In genomic region chr1:46442317-46443161, GRCh38 we compare ENCODE assay signal across 8 cellular contexts. TPM values are rescaled to one million over a fixed set of nuclear protein-coding genes. Genes with fewer than 3 reads are reported as not detected.
DNase-seq lines count a peak whose midpoint lies in the region; ATAC-seq, FAIRE-seq and TF ChIP-seq lines count a peak whose summit lies in the region.

No MANE protein-coding gene starts in this region.

- peak; percentile 47 to 75 (median 58) for DNase-seq in CD4-positive, alpha-beta T cell
- DNase-seq in RCC 7860 (ENCODE audit: low spot score) (peak; percentile 68), foreskin melanocyte (peak; percentile 58), non-pigmented ciliary epithelial cell (ENCODE audit: low read depth) (peak; percentile 32), substantia nigra (lab: John Stamatoyannopoulos, UW) (peak in 40 of 49 donors; percentile 4 to 74 (median 46))
- DNase-seq in activated effector memory CD4-positive, alpha-beta T cell treated with anti-CD3 and anti-CD28 coated beads, Interleukin-2, amount 50 U/mL, for 16 hours: peak; percentile 88

- H3K4me3 ChIP-seq in HUES48 (ENCODE audit: low read depth, low read length): peak overlapping the region; percentile 66

- ATAC-seq in CD4-positive, alpha-beta T cell (ENCODE audit: poor library complexity): peak; percentile 79
- ATAC-seq in GM19452 (IDR thresholded peaks at IDR 0.05; ENCODE audit: unreplicated experiment): peak; percentile 52

- CTCF ChIA-PET in CD4-positive, alpha-beta T cell (lab: Charles Lee): interaction anchor here (0.5 to 1.0 kb wide), 3 partner anchors 9 to 729 kb away, joined by 3 read pairs; a partner anchor contains a TSS

- no peaks in the 10 kb centered on the region for H3K36me3 Mint-ChIP-seq in CD4-positive, alpha-beta T cell (ENCODE audit: low read depth)

- no peak overlapping the region for H3K27ac ChIP-seq in CD4-positive, alpha-beta T cell (ENCODE audit: low read depth, low read length)
- H3K27ac ChIP-seq in HUES48 (ENCODE audit: low read depth, low read length) (peak overlapping the region; percentile 70), substantia nigra (ENCODE audit: low read depth, low read length, poor library complexity, severe bottlenecking) (no peak overlapping the region)

- intact Hi-C loops in CD4-positive, alpha-beta T cell (cut with DNase I, micrococcal nuclease): loop anchor here (1.0 to 2.0 kb wide), 2 partner anchors 48 to 86 kb away; partner anchors contain the start of gene FAAH (in 1 of the 2)

- POLR2A ChIA-PET in CD4-positive, alpha-beta T cell (lab: Charles Lee): no interaction called here

- H3K27me3 Mint-ChIP-seq in CD4-positive, alpha-beta T cell: peaks cover 26% of the 10 kb centered on the region

- peaks cover 20% of the 10 kb centered on the region for H3K4me1 Mint-ChIP-seq in CD4-positive, alpha-beta T cell (ENCODE audit: low read depth)

- H3K4me3 Mint-ChIP-seq in CD4-positive, alpha-beta T cell: peak overlapping the region; percentile 87

- peak overlapping the region; percentile 14; the same call in 1 of the 2 replicates for H3K9ac ChIP-seq in HUES48 (ENCODE audit: low read depth, low read length)

- no peaks in the 10 kb centered on the region for H3K9me3 Mint-ChIP-seq in CD4-positive, alpha-beta T cell

- no peak overlapping the region for H3K27ac Mint-ChIP-seq in CD4-positive, alpha-beta T cell

- no peaks in the 10 kb centered on the region for H3K36me3 ChIP-seq in HUES48 (ENCODE audit: control insufficient read depth, insufficient read depth, low read length)

- no peaks in the 10 kb centered on the region for H3K9me3 ChIP-seq in CD4-positive, alpha-beta T cell (ENCODE audit: control insufficient read depth, low read length)
- H3K9me3 ChIP-seq in HUES48 (ENCODE audit: control insufficient read depth, insufficient read depth, low read length): no peaks in the 10 kb centered on the region

- peaks cover 14% of the 10 kb centered on the region for H3K4me1 ChIP-seq in HUES48 (ENCODE audit: control insufficient read depth, insufficient read depth, low read length)

- peaks cover 18% of the 10 kb centered on the region for H3K27me3 ChIP-seq in CD4-positive, alpha-beta T cell (ENCODE audit: control insufficient read depth, insufficient read depth, low read length)
- peaks cover 37% of the 10 kb centered on the region for H3K27me3 ChIP-seq in HUES48 (ENCODE audit: control insufficient read depth, insufficient read depth, low read length)

- peak; percentile 92 for TF ChIP-seq CTCF in CD4-positive, alpha-beta T cell (IDR thresholded peaks at IDR 0.05)

- FAIRE-seq in RCC 7860 (lab: Jason Lieb, UNC): peak; percentile 12

RNA-seq across cellular contexts. Expression of gene DMBX1, which starts 47.1 kb away (rescaled TPM):
- total RNA-seq in CD4-positive, alpha-beta T cell: not detected

RNA-seq across cellular contexts. Expression of gene FAAH, which starts 48.4 kb away (rescaled TPM):
- 10 to 100 TPM; 11.7 to 15.0 TPM for total RNA-seq in CD4-positive, alpha-beta T cell

Comparison
In these comparisons a context has a peak if more than half of its experiments do, and no peak if none do; other contexts are left out.
1. DNase-seq: peak in every context shown above with its lines; median percentile 88 in activated effector memory CD4-positive, alpha-beta T cell treated with anti-CD3 and anti-CD28 coated beads, Interleukin-2, amount 50 U/mL, for 16 hours; 68 in RCC 7860; 58 in foreskin melanocyte; 58 in CD4-positive, alpha-beta T cell; 46 in substantia nigra; 32 in non-pigmented ciliary epithelial cell.